In genomic region chr1:10644307-10645128, GRCh38 we compare ENCODE assay signal across 16 cellular contexts.
DNase-seq lines count a peak whose midpoint lies in the region; ATAC-seq and TF ChIP-seq lines count a peak whose summit lies in the region.
"Had no signal": no experiment of that assay in that cellular context is flagged by ENCODE, and none has a peak within 500 bp of the region (broad histone marks: within the 10 kb centered on the region; RNA-seq: fewer than 3 reads in every experiment).

No MANE protein-coding gene starts in this region.

- no peak overlapping the region for H3K4me3 Mint-ChIP-seq in Caco-2 (ENCODE audit: unreplicated experiment)
- H3K4me3 Mint-ChIP-seq: H9, neural progenitor cell had no signal

- H3K27me3 ChIP-seq in Caco-2 (replicated peaks; ENCODE audit: control insufficient read depth, insufficient read depth, low read length), result no peaks in the 10 kb centered on the region

- H3K4me3 ChIP-seq in Caco-2 (ENCODE audit: low read depth, low read length), result no peak overlapping the region
- H3K4me3 ChIP-seq: neural progenitor cell, SJSA1 had no signal

- POLR2A ChIA-PET in Caco-2 (lab: Charles Lee), result no interaction called here

- no peaks in the 10 kb centered on the region for H3K9me3 ChIP-seq in Caco-2
- H3K9me3 ChIP-seq: SJSA1 had no signal

- H3K4me1 ChIP-seq in Caco-2, result no peaks in the 10 kb centered on the region
- H3K4me1 ChIP-seq: SJSA1 had no signal

- no peaks in the 10 kb centered on the region for H3K9me3 Mint-ChIP-seq in Caco-2 (ENCODE audit: unreplicated experiment)
- H3K9me3 Mint-ChIP-seq: H9, neural progenitor cell had no signal

- no peak overlapping the region for H3K27ac ChIP-seq in epithelial cell of prostate
- H3K27ac ChIP-seq: neural progenitor cell, SJSA1 had no signal

- H3K27ac Mint-ChIP-seq in Caco-2 (ENCODE audit: unreplicated experiment), result no peak overlapping the region
- H3K27ac Mint-ChIP-seq: H9, neural progenitor cell had no signal

- BruUV-seq in Caco-2 (replicated peaks; lab: Mats Ljungman, UMichigan), result no TSS peak

- intact Hi-C loops in Caco-2 (cut with micrococcal nuclease; ENCODE audit: unreplicated experiment), result no loop called here

- H3K36me3 ChIP-seq in Caco-2 (ENCODE audit: control insufficient read depth, insufficient read depth, low read length), result no peaks in the 10 kb centered on the region
- H3K36me3 ChIP-seq: neural progenitor cell, SJSA1 had no signal

- peak; percentile 27 for DNase-seq in activated CD4-positive, alpha-beta T cell treated with anti-CD3 and anti-CD28 coated beads for 48 hours
- DNase-seq in activated CD4-positive, alpha-beta T cell treated with anti-CD3 and anti-CD28 coated beads, Interleukin-2, amount 50 U/mL, for 4 hours, result no peak
- peak; percentile 50 for DNase-seq in MV-4-11 (lab: John Stamatoyannopoulos, UW)
- DNase-seq in epithelial cell of prostate (ENCODE audit: low read depth, low spot score), result peak; percentile 20
- peak; percentile 47 for DNase-seq in stimulated activated CD8-positive, alpha-beta memory T cell treated with anti-CD3 and anti-CD28 coated beads, Interleukin-4, amount 100 ng/mL, for 48 hours
- no peak for DNase-seq in Caco-2
- DNase-seq: activated T-cell treated with anti-CD3 and anti-CD28 coated beads, Interleukin-2, amount 50 U/mL, for 1 hour; Calu3; H9; NCI-H1092; NCI-H2171 had no signal

- H3K36me3 Mint-ChIP-seq in Caco-2 (ENCODE audit: insufficient read depth, unreplicated experiment), result no peaks in the 10 kb centered on the region

- no peaks in the 10 kb centered on the region for H3K27me3 Mint-ChIP-seq in Caco-2 (ENCODE audit: insufficient read depth, unreplicated experiment)

- peaks cover 4% of the 10 kb centered on the region for H3K4me1 Mint-ChIP-seq in Caco-2 (ENCODE audit: low read depth, unreplicated experiment)

- no peak for TF ChIP-seq CTCF in Caco-2 (IDR thresholded peaks at IDR 0.05; ENCODE audit: insufficient read depth in 1 of 2, low read depth in 1 of 2, low read length in 1 of 2, severe bottlenecking in 1 of 2, unreplicated experiment in 1 of 2)

- ATAC-seq in GM21447 (IDR thresholded peaks at IDR 0.05; ENCODE audit: unreplicated experiment), result no peak
- no peak for ATAC-seq in HG02623 (IDR thresholded peaks at IDR 0.05; ENCODE audit: unreplicated experiment)
- ATAC-seq: sciatic nerve had no signal

- CTCF ChIA-PET in Caco-2 (lab: Charles Lee), result no interaction called here

Comparison
In these comparisons a context has a peak if more than half of its experiments do, and no peak if none do; other contexts are left out.
1. DNase-seq: peak in activated CD4-positive, alpha-beta T cell treated with anti-CD3 and anti-CD28 coated beads for 48 hours (single experiment), MV-4-11 (single experiment), epithelial cell of prostate (single experiment) and stimulated activated CD8-positive, alpha-beta memory T cell treated with anti-CD3 and anti-CD28 coated beads, Interleukin-4, amount 100 ng/mL, for 48 hours (single experiment); none in activated CD4-positive, alpha-beta T cell treated with anti-CD3 and anti-CD28 coated beads, Interleukin-2, amount 50 U/mL, for 4 hours (0 of 2) and Caco-2 (0 of 2).